ENCODE assay signal across 12 cellular contexts in the genomic region with DNA sequence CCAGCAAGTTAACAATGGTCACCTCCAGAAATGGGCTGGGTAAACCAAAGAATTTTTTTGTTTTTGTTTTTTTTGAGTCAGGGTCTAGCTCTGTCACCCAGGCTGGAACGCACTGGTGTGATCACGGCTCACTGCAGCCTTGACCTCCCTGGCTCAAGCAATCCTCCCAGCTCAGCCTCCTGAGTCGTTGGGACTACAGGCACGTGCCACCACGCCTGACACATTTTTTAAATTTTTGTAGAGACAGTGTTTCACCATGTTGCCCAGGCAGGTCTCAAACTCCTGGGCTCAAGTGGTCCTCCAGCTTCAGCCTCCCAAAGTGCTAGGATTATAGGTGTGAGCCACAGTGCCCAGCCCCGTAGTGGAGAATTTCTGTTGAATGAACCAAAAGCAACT. TPM values are rescaled to one million over a fixed set of nuclear protein-coding genes. Genes with fewer than 3 reads are reported as not detected.
DNase-seq lines count a peak whose midpoint lies in the region; ATAC-seq and TF ChIP-seq lines count a peak whose summit lies in the region.
"Had no signal": no experiment of that assay in that cellular context is flagged by ENCODE, and none has a peak within 500 bp of the region (broad histone marks: within the 10 kb centered on the region; RNA-seq: fewer than 3 reads in every experiment).

No MANE protein-coding gene starts in this region.

- H3K36me3 Mint-ChIP-seq in H9 (ENCODE audit: insufficient read depth in 1 of 3, low read depth in 3 of 3) (peaks cover 1 to 39% (median 11%) of the 10 kb centered on the region in 3 experiments; a peak in 5 of 7 replicates), memory B cell (peaks cover 2% of the 10 kb centered on the region)
- peaks cover 8% of the 10 kb centered on the region for H3K36me3 Mint-ChIP-seq in activated naive CD8-positive, alpha-beta T cell treated with anti-CD3 and anti-CD28 coated beads for 36 hours

- H3K27me3 ChIP-seq in H9 (ENCODE audit: insufficient read depth, low read length) = no peaks in the 10 kb centered on the region

- peaks cover 6% of the 10 kb centered on the region; the same call in 1 of the 2 replicates for H3K79me2 ChIP-seq in H9 (ENCODE audit: insufficient read depth, low read length)

- no peak for ATAC-seq in memory B cell (ENCODE audit: low read depth)

- H3K9me3 Mint-ChIP-seq in H9 (no peaks in the 10 kb centered on the region), memory B cell (no peaks in the 10 kb centered on the region)
- no peaks in the 10 kb centered on the region for H3K9me3 Mint-ChIP-seq in activated naive CD8-positive, alpha-beta T cell treated with anti-CD3 and anti-CD28 coated beads for 36 hours

- H3K56ac ChIP-seq in H9 (ENCODE audit: insufficient read length, low read depth, low read length) = no peak overlapping the region

- no peaks in the 10 kb centered on the region; the same call in 1 of the 2 replicates for H3K4me1 ChIP-seq in H9 (ENCODE audit: insufficient read depth, low read length)

- H2BK20ac ChIP-seq in H9 (ENCODE audit: low read depth, low read length, poor library complexity, severe bottlenecking) = no peak overlapping the region

- H3K4me1 Mint-ChIP-seq in H9 (peaks cover 7 to 14% of the 10 kb centered on the region in 2 experiments), memory B cell (peaks cover 13% of the 10 kb centered on the region)
- peaks cover 11% of the 10 kb centered on the region for H3K4me1 Mint-ChIP-seq in activated naive CD8-positive, alpha-beta T cell treated with anti-CD3 and anti-CD28 coated beads for 36 hours

- peaks cover 5% of the 10 kb centered on the region for H3K79me1 ChIP-seq in H9 (ENCODE audit: insufficient read depth, low read depth, low read length, poor library complexity, severe bottlenecking)

- H3K23ac ChIP-seq in H9 (ENCODE audit: insufficient read length, low read depth, low read length) = no peak overlapping the region

- H4K91ac ChIP-seq in H9 (ENCODE audit: insufficient read length, low read depth, low read length) = no peak overlapping the region

- peaks cover 5% of the 10 kb centered on the region for H3K23me2 ChIP-seq in H9 (ENCODE audit: insufficient read length, low read depth, low read length, poor library complexity, severe bottlenecking)

- H2BK12ac ChIP-seq in H9 (ENCODE audit: insufficient read length, low read depth, low read length) = no peak overlapping the region

- H3K27me3 Mint-ChIP-seq in H9 (ENCODE audit: low read depth) (peaks cover 2% of the 10 kb centered on the region; the same call in 1 of the 2 replicates), memory B cell (no peaks in the 10 kb centered on the region)
- H3K27me3 Mint-ChIP-seq in activated naive CD8-positive, alpha-beta T cell treated with anti-CD3 and anti-CD28 coated beads for 36 hours = no peaks in the 10 kb centered on the region

- no peak overlapping the region for H2BK120ac ChIP-seq in H9 (ENCODE audit: low read depth, low read length, poor library complexity, severe bottlenecking)

- no peak overlapping the region for H2BK5ac ChIP-seq in H9 (ENCODE audit: insufficient read length, low read length)

- H3K9ac ChIP-seq in H9 (ENCODE audit: extremely low read depth, insufficient read length, low read length) = no peak overlapping the region

- peak overlapping the region; percentile 91 to 94; a peak in 4 of 5 replicates for H3K4me3 Mint-ChIP-seq in H9
- peak overlapping the region; percentile 82 for H3K4me3 Mint-ChIP-seq in activated naive CD8-positive, alpha-beta T cell treated with anti-CD3 and anti-CD28 coated beads for 36 hours
- H3K4me3 Mint-ChIP-seq in memory B cell = peak overlapping the region; percentile 14

- no peaks in the 10 kb centered on the region for H4K20me1 ChIP-seq in H9 (ENCODE audit: control insufficient read depth, insufficient read depth, insufficient read length)

- H3T11ph ChIP-seq in H9 (ENCODE audit: low read length) = no peak overlapping the region

- no peak overlapping the region for H3K4me2 ChIP-seq in H9 (ENCODE audit: insufficient read depth, insufficient read length, low read length)

- H2BK15ac ChIP-seq in H9 (ENCODE audit: low read depth, low read length) = no peak overlapping the region

- TF ChIP-seq CTCF in C4-2B (conservative IDR thresholded peaks at IDR 0.05) (no peak), H9 (conservative IDR thresholded peaks at IDR 0.05) (no peak)

- DNase-seq in H9 = no peak
- DNase-seq in activated naive CD8-positive, alpha-beta T cell treated with anti-CD3 and anti-CD28 coated beads for 36 hours = no peak
- no peak for DNase-seq in memory B cell (ENCODE audit: low spot score in 2 of 2)
- DNase-seq in amygdala (lab: John Stamatoyannopoulos, UW) = no peak
- DNase-seq in 8988T = no peak
- DNase-seq in AG08395 (ENCODE audit: low spot score) = no peak
- no peak for DNase-seq in HuH-7.5 (ENCODE audit: low spot score)
- DNase-seq: central memory CD4-positive, alpha-beta T cell; NCI-H446 treated with DMSO at 0.1 percent for 48 hours; stimulated activated CD4-positive, alpha-beta T cell treated with anti-CD3 and anti-CD28 coated beads, Interleukin-12 subunit alpha, Interleukin-12 subunit beta, amount 100 ng/mL, for 4 hours had no signal

- H3K9me3 ChIP-seq in H9 (ENCODE audit: control insufficient read depth, low read depth, low read length) = no peaks in the 10 kb centered on the region

- no peak overlapping the region for H3K14ac ChIP-seq in H9 (ENCODE audit: insufficient read depth, low read length)

- H2AFZ ChIP-seq in H9 (ENCODE audit: low read length) = no peak overlapping the region

- no peak overlapping the region for H2AK5ac ChIP-seq in H9 (ENCODE audit: insufficient read length, low read length)

- no peak overlapping the region for H3K4ac ChIP-seq in H9 (ENCODE audit: low read depth, low read length)

- H3K18ac ChIP-seq in H9 (ENCODE audit: insufficient read length, low read depth, low read length) = no peak overlapping the region

- WGBS in H9 (ENCODE audit: extremely low coverage, insufficient read length, low lambda C conversion rate) = no CpG with 5 or more reads among the region's 6 CpGs

- no peak overlapping the region for H4K5ac ChIP-seq in H9 (ENCODE audit: insufficient read length, low read depth, low read length)

- H3K27ac Mint-ChIP-seq in H9 = no peak overlapping the region; a peak in 1 of 7 replicates
- no peak overlapping the region for H3K27ac Mint-ChIP-seq in activated naive CD8-positive, alpha-beta T cell treated with anti-CD3 and anti-CD28 coated beads for 36 hours
- no peak overlapping the region for H3K27ac Mint-ChIP-seq in memory B cell

- H3K27ac ChIP-seq in C4-2B (peak overlapping the region; percentile 81; the same call in 1 of the 2 replicates), H9 (ENCODE audit: insufficient read length, low read depth, low read length) (no peak overlapping the region)

- H4K8ac ChIP-seq in H9 (replicated peaks; ENCODE audit: insufficient read length, low read depth, low read length) = no peak overlapping the region

RNA-seq across cellular contexts. Expression of a gene that starts 1.7 kb away (rescaled TPM):
- total RNA-seq in H9 (2021) = 19.9 and 20.0 TPM in 2 replicates
- 10 to 100 TPM; 12.3 to 12.8 TPM for total RNA-seq in activated naive CD8-positive, alpha-beta T cell treated with anti-CD3 and anti-CD28 coated beads for 36 hours

RNA-seq across cellular contexts. Expression of a gene that starts 2.1 kb away (rescaled TPM):
- 67.7 and 69.4 TPM in 2 replicates for total RNA-seq in H9 (2021)
- 10 to 100 TPM; 63.6 to 64.2 TPM for total RNA-seq in activated naive CD8-positive, alpha-beta T cell treated with anti-CD3 and anti-CD28 coated beads for 36 hours

RNA-seq across cellular contexts. Expression of a gene that starts 7.7 kb away (rescaled TPM):
- total RNA-seq in H9 (2021) = 199 and 205 TPM in 2 replicates
- 100 to 1,000 TPM; 187 to 190 TPM for total RNA-seq in activated naive CD8-positive, alpha-beta T cell treated with anti-CD3 and anti-CD28 coated beads for 36 hours

RNA-seq across cellular contexts. Expression of a gene that starts 8.1 kb away (rescaled TPM):
- total RNA-seq in H9 (2021) = 60.4 and 63.6 TPM in 2 replicates
- total RNA-seq in activated naive CD8-positive, alpha-beta T cell treated with anti-CD3 and anti-CD28 coated beads for 36 hours = 10 to 100 TPM; 17.2 to 20.1 TPM

RNA-seq across cellular contexts. Expression of a gene that starts 9.3 kb away (rescaled TPM):
- total RNA-seq in H9 (2021) = 76.9 and 81.9 TPM in 2 replicates
- total RNA-seq in activated naive CD8-positive, alpha-beta T cell treated with anti-CD3 and anti-CD28 coated beads for 36 hours = 10 to 100 TPM; 24.5 to 24.9 TPM
- total RNA-seq: M059J had no signal

Comparison
In these comparisons a context has a peak if more than half of its experiments do, and no peak if none do; other contexts are left out.
1. H3K4me3 Mint-ChIP-seq: peak in every context shown above with its lines; median percentile 92 in H9; 82 in activated naive CD8-positive, alpha-beta T cell treated with anti-CD3 and anti-CD28 coated beads for 36 hours; 14 in memory B cell.